In genomic region chr1:91768786-91769697, GRCh38 we compare ENCODE assay signal across 16 cellular contexts.
DNase-seq lines count a peak whose midpoint lies in the region; ATAC-seq, FAIRE-seq and TF ChIP-seq lines count a peak whose summit lies in the region.
"Had no signal": no experiment of that assay in that cellular context is flagged by ENCODE, and none has a peak within 500 bp of the region (broad histone marks: within the 10 kb centered on the region; RNA-seq: fewer than 3 reads in every experiment).

No MANE protein-coding gene starts in this region.

- ATAC-seq in HG03442 (IDR thresholded peaks at IDR 0.05; ENCODE audit: unreplicated experiment), result no peak
- ATAC-seq: stimulated activated naive CD8-positive, alpha-beta T cell treated with anti-CD3 and anti-CD28 coated beads, Interleukin-15, Interleukin-2, amounts not matched to agents 100 U/mL and 50 U/mL, for 24 hours had no signal

- H3K9me3 Mint-ChIP-seq in progenitor cell of endocrine pancreas (ENCODE audit: low read depth), result peaks cover 3% of the 10 kb centered on the region
- H3K9me3 Mint-ChIP-seq: activated T-helper 2 cell treated with anti-CD3 and anti-CD28 coated beads, Interferon-gamma antibody, Interleukin-2, Interleukin-4, amounts not matched to agents 10 μg/mL and 5 μg/mL and 100 μg/mL, durations not matched to agents 14 hours and 24 hours and 36 hours had no signal

- no peaks in the 10 kb centered on the region for H3K9me3 ChIP-seq in PC-9 (ENCODE audit: insufficient read depth, low read depth)

- FAIRE-seq in H54 (lab: Jason Lieb, UNC), result peak; percentile 81
- FAIRE-seq: colon had no signal

- no peaks in the 10 kb centered on the region for H3K27me3 ChIP-seq in PC-9 (ENCODE audit: insufficient read depth, low read depth)

- peaks cover 2% of the 10 kb centered on the region for H3K36me3 Mint-ChIP-seq in progenitor cell of endocrine pancreas (ENCODE audit: insufficient read depth)

- H3K4me1 ChIP-seq in PC-9 (replicated peaks; ENCODE audit: insufficient read depth), result peaks cover 11% of the 10 kb centered on the region

- intact Hi-C loops in PC-9 (cut with micrococcal nuclease; ENCODE audit: unreplicated experiment), result no loop called here

- POLR2A ChIA-PET in PC-9 (lab: Charles Lee; ENCODE audit: unreplicated experiment), result no interaction called here

- H3K4me3 ChIP-seq in PC-9 (no peak overlapping the region), fibroblast of mammary gland (ENCODE audit: control insufficient read depth, low read depth, low read length) (no peak overlapping the region)

- H3F3A ChIP-seq in PC-9 (ENCODE audit: insufficient read depth, low read depth), result no peaks in the 10 kb centered on the region; the same call in 1 of the 2 replicates

- H3K4me2 ChIP-seq in PC-9, result no peak overlapping the region

- H3K27ac ChIP-seq in PC-9, result no peak overlapping the region

- no peaks in the 10 kb centered on the region for H3K27me3 Mint-ChIP-seq in progenitor cell of endocrine pancreas

- H3K36me3 ChIP-seq in PC-9 (ENCODE audit: low read depth), result no peaks in the 10 kb centered on the region

- peak overlapping the region; percentile 25 for H3K27ac Mint-ChIP-seq in progenitor cell of endocrine pancreas
- H3K27ac Mint-ChIP-seq: activated T-helper 2 cell treated with anti-CD3 and anti-CD28 coated beads, Interferon-gamma antibody, Interleukin-2, Interleukin-4, amounts not matched to agents 10 μg/mL and 5 μg/mL and 100 μg/mL, durations not matched to agents 14 hours and 24 hours and 36 hours had no signal

- no TSS peak for BruUV-seq in PC-9 (replicated peaks; lab: Mats Ljungman, UMichigan)

- TF ChIP-seq POLR2A in H54 (IDR thresholded peaks at IDR 0.05; ENCODE audit: low read depth, low read length), result no peak

- TF ChIP-seq CTCF in PC-9 (conservative IDR thresholded peaks at IDR 0.05) (no peak), fibroblast of mammary gland (conservative IDR thresholded peaks at IDR 0.05; ENCODE audit: control insufficient read depth, insufficient read depth, low read depth, low read length) (no peak), progenitor cell of endocrine pancreas (IDR thresholded peaks at IDR 0.05; ENCODE audit: unreplicated experiment) (no peak)

- H3K4me3 Mint-ChIP-seq in progenitor cell of endocrine pancreas (ENCODE audit: low read depth), result no peak overlapping the region

- no peaks in the 10 kb centered on the region for H3K9me2 ChIP-seq in PC-9 (ENCODE audit: insufficient read depth)

- no peaks in the 10 kb centered on the region for H4K20me1 ChIP-seq in PC-9 (ENCODE audit: insufficient read depth)

- CTCF ChIA-PET in PC-9 (lab: Charles Lee), result no interaction called here

- H3K79me2 ChIP-seq in PC-9 (ENCODE audit: low read depth), result no peaks in the 10 kb centered on the region

- DNase-seq in H54 (ENCODE audit: insufficient read length, low spot score) (peak; percentile 38), PC-9 (peak; percentile 5 to 44), fibroblast of mammary gland (ENCODE audit: low read depth) (peak; percentile 69), progenitor cell of endocrine pancreas (ENCODE audit: low spot score, unreplicated experiment) (no peak), middle frontal gyrus (ENCODE audit: extremely low spot score, low spot score) (no peak), cerebellum (ENCODE audit: low spot score) (no peak), C1 segment of cervical spinal cord (lab: John Stamatoyannopoulos, UW) (no peak)
- DNase-seq: activated CD4-positive, alpha-beta T cell treated with anti-CD3 and anti-CD28 coated beads for 4 hours; NCI-H1048; NCI-H774; stimulated activated CD4-positive, alpha-beta T cell treated with anti-CD3 and anti-CD28 coated beads, Interleukin-2, amount 100 ng/mL, for 48 hours; stimulated activated naive CD8-positive, alpha-beta T cell treated with anti-CD3 and anti-CD28 coated beads, Interleukin-15, Interleukin-2, amounts not matched to agents 100 U/mL and 50 U/mL, for 24 hours; SW 1271 had no signal

- H3K4me1 Mint-ChIP-seq in progenitor cell of endocrine pancreas (ENCODE audit: low read depth), result peaks cover 29% of the 10 kb centered on the region

- H2AFZ ChIP-seq in PC-9, result no peak overlapping the region

Comparison
In these comparisons a context has a peak if more than half of its experiments do, and no peak if none do; other contexts are left out.
1. DNase-seq: peak in H54 (single experiment), PC-9 (2 of 2) and fibroblast of mammary gland (single experiment); none in progenitor cell of endocrine pancreas (single experiment), middle frontal gyrus (single experiment), cerebellum (single experiment) and C1 segment of cervical spinal cord (0 of 14).